In the genomic region with DNA sequence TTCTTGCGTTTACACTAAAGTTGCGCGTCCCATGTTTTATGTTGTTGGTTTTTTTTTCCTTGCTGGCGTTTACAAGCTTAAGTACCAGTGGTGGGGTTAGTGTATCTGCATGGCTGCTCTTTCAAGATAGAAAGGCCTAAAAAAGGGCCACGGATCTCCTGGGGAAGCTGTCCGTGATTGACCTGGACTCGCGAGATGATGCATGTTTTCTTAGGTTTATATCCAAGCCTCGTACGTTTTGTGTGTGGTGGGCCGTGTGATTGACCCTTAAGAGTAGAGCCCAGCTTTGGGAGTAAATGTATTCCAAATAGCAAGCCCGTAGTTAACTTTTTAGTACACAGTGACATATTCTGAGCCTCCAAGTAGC, we compare ENCODE assay signal across 7 cellular contexts. TPM values are rescaled to one million over a fixed set of nuclear protein-coding genes. Genes with fewer than 3 reads are reported as not detected.
DNase-seq lines count a peak whose midpoint lies in the region; ATAC-seq and TF ChIP-seq lines count a peak whose summit lies in the region.
"Not testable (repeated sequence)": the region's sequence is repeated elsewhere in the genome, so short reads cannot be mapped to it uniquely, and the experiment has no call there.

No MANE protein-coding gene starts in this region.

- H2BK5ac ChIP-seq in trophoblast cell (ENCODE audit: low read depth, low read length, poor library complexity): not testable (repeated sequence)

- not testable (repeated sequence) for H3K23ac ChIP-seq in trophoblast cell (ENCODE audit: low read length)

- H3K9me3 ChIP-seq in MG63; effector memory CD4-positive, alpha-beta T cell (ENCODE audit: control insufficient read depth, low read length); trophoblast cell (ENCODE audit: insufficient read depth, low read depth, low read length): not testable (repeated sequence)

- not testable (repeated sequence) for H2BK12ac ChIP-seq in trophoblast cell (ENCODE audit: low read length)

- H3K27ac ChIP-seq in effector memory CD4-positive, alpha-beta T cell (ENCODE audit: insufficient read depth, low read length, poor library complexity, severe bottlenecking): peak overlapping the region; percentile 60
- H3K27ac ChIP-seq in trophoblast cell (ENCODE audit: low read depth, low read length): not testable (repeated sequence)

- not testable (repeated sequence) for H3K79me1 ChIP-seq in trophoblast cell (ENCODE audit: low read length)

- H3K27me3 Mint-ChIP-seq in activated CD8-positive, alpha-beta T cell treated with anti-CD3 and anti-CD28 coated beads, Interleukin-2, amount 10 ng/mL, durations not matched to agents 7 days and 5 days (ENCODE audit: low read depth): not testable (repeated sequence)

- peak; percentile 3 for ATAC-seq in GM18867 (IDR thresholded peaks at IDR 0.05; ENCODE audit: unreplicated experiment)
- peak; percentile 18 for ATAC-seq in HG02759 (IDR thresholded peaks at IDR 0.05; ENCODE audit: unreplicated experiment)
- ATAC-seq in activated CD8-positive, alpha-beta T cell treated with anti-CD3 and anti-CD28 coated beads, Interleukin-2, amount 10 ng/mL, durations not matched to agents 7 days and 5 days: peak; percentile 27

- not testable (repeated sequence) for H4K12ac ChIP-seq in trophoblast cell (ENCODE audit: low read depth, low read length)

- POLR2A ChIA-PET in activated CD8-positive, alpha-beta T cell treated with anti-CD3 and anti-CD28 coated beads, Interleukin-2, amount 10 ng/mL, durations not matched to agents 7 days and 5 days (lab: Charles Lee): interaction anchor here (0.6 kb wide), 1 partner anchor 501 kb away, joined by 3 read pairs; no protein-coding TSS in a partner anchor

- peak overlapping the region; percentile 89 for H3K4me3 ChIP-seq in MG63
- H3K4me3 ChIP-seq in effector memory CD4-positive, alpha-beta T cell (ENCODE audit: insufficient read depth, low read depth, low read length, poor library complexity, severe bottlenecking): peak overlapping the region; percentile 83
- peak overlapping the region; percentile 57 for H3K4me3 ChIP-seq in kidney epithelial cell (ENCODE audit: low read depth, low read length)
- peak overlapping the region; percentile 87 for H3K4me3 ChIP-seq in trophoblast cell (ENCODE audit: low read depth, low read length)

- not testable (repeated sequence) for H3K4me1 ChIP-seq in effector memory CD4-positive, alpha-beta T cell (ENCODE audit: control insufficient read depth, insufficient read depth, low read length, poor library complexity, severe bottlenecking); trophoblast cell (ENCODE audit: control insufficient read depth in 1 of 2, insufficient read depth in 2 of 2, low read length in 2 of 2)

- peak overlapping the region; percentile 15 for H3K18ac ChIP-seq in trophoblast cell (ENCODE audit: low read length)

- H3K79me2 ChIP-seq in trophoblast cell (ENCODE audit: control insufficient read depth, insufficient read depth, low read length, poor library complexity): not testable (repeated sequence)

- H3K4me3 Mint-ChIP-seq in activated CD8-positive, alpha-beta T cell treated with anti-CD3 and anti-CD28 coated beads, Interleukin-2, amount 10 ng/mL, durations not matched to agents 7 days and 5 days: peak overlapping the region; percentile 99

- H4K91ac ChIP-seq in trophoblast cell (ENCODE audit: low read depth, low read length): peak overlapping the region; percentile 42

- not testable (repeated sequence) for H3K27me3 ChIP-seq in MG63; effector memory CD4-positive, alpha-beta T cell (replicated peaks; ENCODE audit: control insufficient read depth, insufficient read depth, low read length, poor library complexity, severe bottlenecking); kidney epithelial cell (ENCODE audit: control insufficient read depth, insufficient read depth, low read length); trophoblast cell (ENCODE audit: insufficient read depth, low read length)

- H4K8ac ChIP-seq in trophoblast cell (ENCODE audit: low read depth, low read length): peak overlapping the region; percentile 78

- H3K4me2 ChIP-seq in trophoblast cell (ENCODE audit: low read length): peak overlapping the region; percentile 82

- peaks cover 14% of the 10 kb centered on the region for H3K36me3 Mint-ChIP-seq in activated CD8-positive, alpha-beta T cell treated with anti-CD3 and anti-CD28 coated beads, Interleukin-2, amount 10 ng/mL, durations not matched to agents 7 days and 5 days (ENCODE audit: low read depth)

- H2AK5ac ChIP-seq in trophoblast cell (ENCODE audit: low read length): not testable (repeated sequence)

- H3K9me3 Mint-ChIP-seq in activated CD8-positive, alpha-beta T cell treated with anti-CD3 and anti-CD28 coated beads, Interleukin-2, amount 10 ng/mL, durations not matched to agents 7 days and 5 days (ENCODE audit: insufficient read depth): not testable (repeated sequence)

- H3K36me3 ChIP-seq in MG63: peaks cover 12% of the 10 kb centered on the region
- not testable (repeated sequence) for H3K36me3 ChIP-seq in effector memory CD4-positive, alpha-beta T cell (ENCODE audit: control insufficient read depth, insufficient read depth, low read length); kidney epithelial cell (ENCODE audit: control insufficient read depth, insufficient read depth, low read length); trophoblast cell (ENCODE audit: control insufficient read depth in 1 of 2, insufficient read depth in 2 of 2, low read length in 2 of 2)

- H3K9ac ChIP-seq in trophoblast cell (ENCODE audit: low read length): peak overlapping the region; percentile 89

- not testable (repeated sequence) for H3K14ac ChIP-seq in trophoblast cell (ENCODE audit: low read length)

- H2AFZ ChIP-seq in trophoblast cell (ENCODE audit: insufficient read depth, low read length, poor library complexity): peak overlapping the region; percentile 95

- H2BK120ac ChIP-seq in trophoblast cell (ENCODE audit: insufficient read depth, low read length, poor library complexity): not testable (repeated sequence)

- no CpG with 5 or more reads among the region's 12 CpGs for whole genome bisulfite sequencing in trophoblast cell (ENCODE audit: extremely low coverage, insufficient coverage, insufficient read length)

- H3K4me1 Mint-ChIP-seq in activated CD8-positive, alpha-beta T cell treated with anti-CD3 and anti-CD28 coated beads, Interleukin-2, amount 10 ng/mL, durations not matched to agents 7 days and 5 days (ENCODE audit: low read depth): peaks cover 26% of the 10 kb centered on the region

- DNase-seq in MG63; activated CD8-positive, alpha-beta T cell treated with anti-CD3 and anti-CD28 coated beads, Interleukin-2, amount 10 ng/mL, durations not matched to agents 7 days and 5 days; effector memory CD4-positive, alpha-beta T cell; kidney epithelial cell (ENCODE audit: low read depth): not testable (repeated sequence)
- peak in 1 of 2 donors; percentile 1 for DNase-seq in trophoblast cell

- H3K27ac Mint-ChIP-seq in activated CD8-positive, alpha-beta T cell treated with anti-CD3 and anti-CD28 coated beads, Interleukin-2, amount 10 ng/mL, durations not matched to agents 7 days and 5 days: peak overlapping the region; percentile 94

- CTCF ChIA-PET in activated CD8-positive, alpha-beta T cell treated with anti-CD3 and anti-CD28 coated beads, Interleukin-2, amount 10 ng/mL, durations not matched to agents 7 days and 5 days (lab: Charles Lee): not testable (repeated sequence)

- peak overlapping the region; percentile 53 for H3K4ac ChIP-seq in trophoblast cell (ENCODE audit: low read depth, low read length)

- TF ChIP-seq CTCF in kidney epithelial cell (IDR thresholded peaks at IDR 0.05; ENCODE audit: insufficient read depth, low read length, poor library complexity, severe bottlenecking): not testable (repeated sequence)

RNA-seq across cellular contexts. Expression of a gene that starts 0.5 kb away (rescaled TPM):
- 9.9 and 13.8 TPM in 2 replicates for total RNA-seq in MG63 (2014; rRNA removed; shearing (Covaris generic); ENCODE audit: low replicate concordance)
- 10 to 100 TPM; 17.3 to 18.0 TPM for total RNA-seq in activated CD8-positive, alpha-beta T cell treated with anti-CD3 and anti-CD28 coated beads, Interleukin-2, amount 10 ng/mL, durations not matched to agents 7 days and 5 days
- 17.4 and 21.2 TPM in 2 replicates for total RNA-seq in kidney epithelial cell
- 7.1 and 7.2 TPM in 2 replicates for polyA plus RNA-seq in trophoblast cell (2013)

RNA-seq across cellular contexts. Expression of a gene that starts 0.5 kb away (rescaled TPM):
- total RNA-seq in MG63 (2014; rRNA removed; shearing (Covaris generic); ENCODE audit: low replicate concordance): 12.0 and 19.3 TPM in 2 replicates
- total RNA-seq in activated CD8-positive, alpha-beta T cell treated with anti-CD3 and anti-CD28 coated beads, Interleukin-2, amount 10 ng/mL, durations not matched to agents 7 days and 5 days: 10 to 100 TPM; 29.7 to 31.6 TPM
- 28.9 and 29.3 TPM in 2 replicates for total RNA-seq in kidney epithelial cell
- 14.9 and 15.7 TPM in 2 replicates for polyA plus RNA-seq in trophoblast cell (2013)

RNA-seq across cellular contexts. Expression of a gene that starts 45.9 kb away (rescaled TPM):
- total RNA-seq in MG63 (2014; rRNA removed; shearing (Covaris generic); ENCODE audit: low replicate concordance): 1.2 and 1.6 TPM in 2 replicates
- 10 to 100 TPM; 14.1 to 16.7 TPM for total RNA-seq in activated CD8-positive, alpha-beta T cell treated with anti-CD3 and anti-CD28 coated beads, Interleukin-2, amount 10 ng/mL, durations not matched to agents 7 days and 5 days
- 4.7 and 8.6 TPM in 2 replicates for total RNA-seq in kidney epithelial cell
- 7.3 and 8.0 TPM in 2 replicates for polyA plus RNA-seq in trophoblast cell (2013)
